12 cellular contexts compared by ENCODE assay signal in genomic region chr14:64758025-64758521, GRCh38. TPM values are rescaled to one million over a fixed set of nuclear protein-coding genes. Genes with fewer than 3 reads are reported as not detected.
DNase-seq lines count a peak whose midpoint lies in the region; ATAC-seq, FAIRE-seq and TF ChIP-seq lines count a peak whose summit lies in the region.
"Had no signal": no experiment of that assay in that cellular context is flagged by ENCODE, and none has a peak within 500 bp of the region (broad histone marks: within the 10 kb centered on the region; RNA-seq: fewer than 3 reads in every experiment).

No MANE protein-coding gene starts in this region.

- H3K27me3 ChIP-seq in suprapubic skin, result no peaks in the 10 kb centered on the region

- H3K27ac ChIP-seq in suprapubic skin, result peak overlapping the region; percentile 68

- no peak for TF ChIP-seq POLR2A in suprapubic skin (IDR thresholded peaks at IDR 0.05)

- no peak for TF ChIP-seq CTCF in suprapubic skin (IDR thresholded peaks at IDR 0.05)

- H3K9me3 ChIP-seq in suprapubic skin, result no peaks in the 10 kb centered on the region

- TF ChIP-seq EP300 in suprapubic skin (IDR thresholded peaks at IDR 0.05), result no peak

- peaks cover 72% of the 10 kb centered on the region for H3K4me1 ChIP-seq in suprapubic skin

- H3K4me3 ChIP-seq in suprapubic skin, result no peak overlapping the region

- DNase-seq in M059J (ENCODE audit: low read depth) (peak; percentile 38), astrocyte of the hippocampus (ENCODE audit: low read depth, low spot score) (peak; percentile 53), islet precursor cell (peak; percentile 96), suprapubic skin (ENCODE audit: low spot score in 2 of 2) (peak in 1 of 2 donors; percentile 47), NCI-H526 (lab: John Stamatoyannopoulos, UW) (no peak), frontal cortex (ENCODE audit: low spot score in 2 of 2) (no peak), NCI-H748 (lab: John Stamatoyannopoulos, UW; ENCODE audit: unreplicated experiment) (no peak)
- DNase-seq: activated naive CD8-positive, alpha-beta T cell treated with anti-CD3 and anti-CD28 coated beads, Interleukin-2, amount 10 ng/mL, durations not matched to agents 7 days and 5 days; MM.1S; stimulated activated CD4-positive, alpha-beta T cell treated with anti-CD3 and anti-CD28 coated beads, Interleukin-1b, Interleukin-23, amount 100 ng/mL, for 48 hours had no signal

- ATAC-seq in HG03097 (IDR thresholded peaks at IDR 0.05; ENCODE audit: low FRiP score, unreplicated experiment), result no peak

- no peaks in the 10 kb centered on the region for H3K36me3 ChIP-seq in suprapubic skin

- no peak for FAIRE-seq in frontal cortex (lab: Jason Lieb, UNC)
- FAIRE-seq: GM12891 had no signal

- WGBS in suprapubic skin, result 42% methylated on average over 2 of the region's 3 CpGs

RNA-seq across cellular contexts. Expression of gene PLEKHG3, which starts 53.8 kb away (rescaled TPM):
- total RNA-seq in M059J (2014; rRNA removed; shearing (Covaris generic)), result 6.8 and 13.8 TPM in 2 replicates
- total RNA-seq in suprapubic skin (100 to 1,000 TPM in 1 of 4 donors, 10 to 100 TPM in 3; 60.4 to 140 (median 96.5) TPM), frontal cortex (7.3 TPM)

Comparison
In these comparisons a context has a peak if more than half of its experiments do, and no peak if none do; other contexts are left out.
1. DNase-seq: peak in M059J (single experiment), astrocyte of the hippocampus (single experiment) and islet precursor cell (single experiment); none in NCI-H526 (0 of 2), frontal cortex (0 of 2) and NCI-H748 (single experiment).